ENCODE assay signal across 8 cellular contexts in genomic region chr9:134381671-134382505, GRCh38. TPM values are rescaled to one million over a fixed set of nuclear protein-coding genes. Genes with fewer than 3 reads are reported as not detected.
DNase-seq lines count a peak whose midpoint lies in the region; ATAC-seq, FAIRE-seq and TF ChIP-seq lines count a peak whose summit lies in the region.

No MANE protein-coding gene starts in this region.

- H3K4me3 ChIP-seq in trophoblast cell (ENCODE audit: low read depth, low read length) = no peak overlapping the region

- no peak overlapping the region for H4K8ac ChIP-seq in trophoblast cell (ENCODE audit: low read depth, low read length)

- H3K9ac ChIP-seq in trophoblast cell (ENCODE audit: low read length) = no peak overlapping the region

- H3K14ac ChIP-seq in trophoblast cell (ENCODE audit: low read length) = no peak overlapping the region

- no peak overlapping the region for H3K23ac ChIP-seq in trophoblast cell (ENCODE audit: low read length)

- in situ Hi-C loops in GM13977 (cut with MboI; ENCODE audit: low pct_unique_long_range_greater_than_20kb, low sequenced_read_pairs, unreplicated experiment) = no loop called here

- no peaks in the 10 kb centered on the region for H3K36me3 ChIP-seq in trophoblast cell (ENCODE audit: control insufficient read depth in 1 of 2, insufficient read depth in 2 of 2, low read length in 2 of 2)

- no peaks in the 10 kb centered on the region for H3K79me1 ChIP-seq in trophoblast cell (ENCODE audit: low read length)

- TF ChIP-seq CTCF in GM13977 (IDR thresholded peaks at IDR 0.05; ENCODE audit: extremely low read depth, insufficient read depth, missing control alignments) = peak; percentile 47

- no peaks in the 10 kb centered on the region for H3K9me3 ChIP-seq in trophoblast cell (ENCODE audit: insufficient read depth, low read depth, low read length)

- H2BK12ac ChIP-seq in trophoblast cell (ENCODE audit: low read length) = no peak overlapping the region

- H2BK5ac ChIP-seq in trophoblast cell (ENCODE audit: low read depth, low read length, poor library complexity) = no peak overlapping the region

- peaks cover 3 to 7% of the 10 kb centered on the region in 2 experiments for H3K4me1 ChIP-seq in trophoblast cell (ENCODE audit: control insufficient read depth in 1 of 2, insufficient read depth in 2 of 2, low read length in 2 of 2)

- no peaks in the 10 kb centered on the region for H3K27me3 ChIP-seq in trophoblast cell (ENCODE audit: insufficient read depth, low read length)

- no peak overlapping the region for H3K4me2 ChIP-seq in trophoblast cell (ENCODE audit: low read length)

- H2BK120ac ChIP-seq in trophoblast cell (ENCODE audit: insufficient read depth, low read length, poor library complexity) = no peak overlapping the region

- no peak for ATAC-seq in HG02588 (IDR thresholded peaks at IDR 0.05; ENCODE audit: unreplicated experiment)
- no peak for ATAC-seq in HG02623 (IDR thresholded peaks at IDR 0.05; ENCODE audit: unreplicated experiment)

- H2AFZ ChIP-seq in trophoblast cell (ENCODE audit: insufficient read depth, low read length, poor library complexity) = no peak overlapping the region

- no peak overlapping the region for H3K18ac ChIP-seq in trophoblast cell (ENCODE audit: low read length)

- H3K4ac ChIP-seq in trophoblast cell (ENCODE audit: low read depth, low read length) = peak overlapping the region; percentile 1

- H4K91ac ChIP-seq in trophoblast cell (ENCODE audit: low read depth, low read length) = no peak overlapping the region

- H3K79me2 ChIP-seq in trophoblast cell (ENCODE audit: control insufficient read depth, insufficient read depth, low read length, poor library complexity) = peaks cover 15% of the 10 kb centered on the region

- no peak for FAIRE-seq in urothelium cell line (lab: Jason Lieb, UNC)

- no peak for DNase-seq in GM13977 (ENCODE audit: low spot score)
- peak in 4 of 5 donors; percentile 23 to 38 (median 28) for DNase-seq in T-helper 1 cell
- peak; percentile 20 for DNase-seq in effector CD8-positive, alpha-beta T cell (lab: John Stamatoyannopoulos, UW)
- no peak for DNase-seq in trophoblast cell
- no peak for DNase-seq in NCI-H146 (lab: John Stamatoyannopoulos, UW)
- no peak for DNase-seq in urothelium cell line (ENCODE audit: low spot score)

- no peak overlapping the region for H3K27ac ChIP-seq in trophoblast cell (ENCODE audit: low read depth, low read length)

- no CpG with 5 or more reads among the region's 21 CpGs for WGBS in trophoblast cell (ENCODE audit: extremely low coverage, insufficient coverage, insufficient read length)

- H2AK5ac ChIP-seq in trophoblast cell (ENCODE audit: low read length) = no peak overlapping the region

- H4K12ac ChIP-seq in trophoblast cell (ENCODE audit: low read depth, low read length) = no peak overlapping the region

RNA-seq across cellular contexts. Expression of gene RXRA, which starts 55.6 kb away (rescaled TPM):
- polyA plus RNA-seq in trophoblast cell (2013) = 31.7 and 33.2 TPM in 2 replicates

Comparison
In these comparisons a context has a peak if more than half of its experiments do, and no peak if none do; other contexts are left out.
1. DNase-seq: peak in T-helper 1 cell (4 of 5) and effector CD8-positive, alpha-beta T cell (single experiment); none in GM13977 (single experiment), trophoblast cell (0 of 2), NCI-H146 (single experiment) and urothelium cell line (single experiment).